ENCODE assay signal across 7 cellular contexts in the genomic region with DNA sequence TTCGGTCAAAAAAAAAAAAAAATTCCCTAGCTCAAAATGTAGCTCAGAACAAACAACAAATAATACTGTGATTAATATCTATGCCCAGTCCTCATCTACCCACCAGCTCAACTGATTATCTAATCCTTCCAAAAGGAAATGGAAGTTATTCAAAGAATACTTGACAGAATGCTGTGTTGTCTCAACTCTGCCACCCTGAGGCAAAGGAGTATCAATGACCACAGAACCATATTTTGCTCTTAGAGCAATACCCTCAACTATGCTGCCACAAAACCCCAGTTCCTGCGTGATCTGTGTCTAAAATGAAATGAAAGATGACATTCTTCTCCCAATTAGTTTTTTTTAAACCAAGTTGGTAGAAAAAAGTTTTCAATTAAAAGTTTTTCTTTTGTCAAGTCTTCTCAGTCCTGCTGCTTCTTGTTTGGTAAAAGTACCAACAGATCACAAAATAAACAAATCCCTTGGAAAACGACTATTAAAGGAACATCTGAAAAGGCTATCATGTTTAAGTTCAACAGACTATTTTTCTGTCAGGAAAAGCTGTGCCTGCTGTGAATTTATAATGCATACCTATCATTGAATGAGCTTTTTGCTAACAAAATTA. TPM values are rescaled to one million over a fixed set of nuclear protein-coding genes. Genes with fewer than 3 reads are reported as not detected.
DNase-seq lines count a peak whose midpoint lies in the region; ATAC-seq, FAIRE-seq and TF ChIP-seq lines count a peak whose summit lies in the region.

No MANE protein-coding gene starts in this region.

- H3K4me1 ChIP-seq in DND-41 (ENCODE audit: insufficient read depth, low read length) (no peaks in the 10 kb centered on the region), psoas muscle (no peaks in the 10 kb centered on the region)

- H3K36me3 ChIP-seq in DND-41 (ENCODE audit: insufficient read depth, low read length) (peaks cover 96% of the 10 kb centered on the region), psoas muscle (ENCODE audit: insufficient read depth in 1 of 2, low read depth in 1 of 2) (peaks cover 36 to 100% of the 10 kb centered on the region in 2 donors)

- no peak for FAIRE-seq in H54 (lab: Jason Lieb, UNC)

- peaks cover 35% of the 10 kb centered on the region for H3K36me3 Mint-ChIP-seq in T-helper 1 cell treated with Interleukin-12 subunit alpha and Interleukin-12 subunit beta and Interleukin-4 antibody, amounts not matched to agents 30 μg/mL and 1 μg/mL, for 36 hours (ENCODE audit: low read depth)

- intact Hi-C loops in psoas muscle (cut with DNase I): no loop called here

- no peak for DNase-seq in DND-41
- DNase-seq in HPDE6-E6E7 (ENCODE audit: extremely low spot score): peak; percentile 25
- peak; percentile 42 for DNase-seq in fibroblast of the conjunctiva (ENCODE audit: low read depth)
- DNase-seq in psoas muscle: no peak
- DNase-seq in H54 (ENCODE audit: insufficient read length, low spot score): no peak

- WGBS in psoas muscle, 3 donors: 74 to 80% (median 78%) methylated on average over 3 of the region's 3 CpGs

- peak overlapping the region; percentile 4 for H3K4me3 Mint-ChIP-seq in T-helper 1 cell treated with Interleukin-12 subunit alpha and Interleukin-12 subunit beta and Interleukin-4 antibody, amounts not matched to agents 30 μg/mL and 1 μg/mL, for 36 hours

- H3K4me3 ChIP-seq in DND-41 (ENCODE audit: low read depth in 1 of 2, low read length in 2 of 2) (no peak overlapping the region), psoas muscle (no peak overlapping the region)

- H3K9ac ChIP-seq in DND-41 (ENCODE audit: low read depth, low read length): no peak overlapping the region

- H3K27ac Mint-ChIP-seq in T-helper 1 cell treated with Interleukin-12 subunit alpha and Interleukin-12 subunit beta and Interleukin-4 antibody, amounts not matched to agents 30 μg/mL and 1 μg/mL, for 36 hours: peak overlapping the region; percentile 21

- peaks cover 17% of the 10 kb centered on the region for H3K4me1 Mint-ChIP-seq in T-helper 1 cell treated with Interleukin-12 subunit alpha and Interleukin-12 subunit beta and Interleukin-4 antibody, amounts not matched to agents 30 μg/mL and 1 μg/mL, for 36 hours (ENCODE audit: low read depth)

- H3K27ac ChIP-seq in DND-41 (ENCODE audit: low read length) (no peak overlapping the region), psoas muscle (no peak overlapping the region)

- no peak overlapping the region for H2AFZ ChIP-seq in DND-41 (ENCODE audit: low read depth, low read length)

- H3K27me3 ChIP-seq in DND-41 (ENCODE audit: insufficient read depth, low read length, poor library complexity) (no peaks in the 10 kb centered on the region), psoas muscle (ENCODE audit: insufficient read depth in 3 of 3, low read length in 2 of 3) (no peaks in the 10 kb centered on the region)

- H3K9me3 Mint-ChIP-seq in T-helper 1 cell treated with Interleukin-12 subunit alpha and Interleukin-12 subunit beta and Interleukin-4 antibody, amounts not matched to agents 30 μg/mL and 1 μg/mL, for 36 hours: no peaks in the 10 kb centered on the region

- H4K20me1 ChIP-seq in DND-41 (ENCODE audit: insufficient read depth, low read length): no peaks in the 10 kb centered on the region; the same call in 1 of the 2 replicates

- TF ChIP-seq POLR2A in H54 (IDR thresholded peaks at IDR 0.05; ENCODE audit: low read depth, low read length): no peak

- TF ChIP-seq CTCF in DND-41 (IDR thresholded peaks at IDR 0.05; ENCODE audit: borderline replicate concordance, extremely low read depth, low read length, poor library complexity, severe bottlenecking) (peak; percentile 61), psoas muscle (IDR thresholded peaks at IDR 0.05) (peak; percentile 21)

- peak; percentile 79 for ATAC-seq in DND-41 (ENCODE audit: insufficient read depth, low read depth)
- peak in 3 of 4 donors; percentile 27 to 54 (median 47) for ATAC-seq in psoas muscle
- ATAC-seq in HG02571 (IDR thresholded peaks at IDR 0.05; ENCODE audit: unreplicated experiment): no peak

- no peaks in the 10 kb centered on the region for H3K27me3 Mint-ChIP-seq in T-helper 1 cell treated with Interleukin-12 subunit alpha and Interleukin-12 subunit beta and Interleukin-4 antibody, amounts not matched to agents 30 μg/mL and 1 μg/mL, for 36 hours (ENCODE audit: low read depth)

- H3K9me3 ChIP-seq in DND-41 (ENCODE audit: insufficient read depth, low read length, severe bottlenecking) (no peaks in the 10 kb centered on the region), psoas muscle (no peaks in the 10 kb centered on the region)

- H3K4me2 ChIP-seq in DND-41 (ENCODE audit: insufficient read depth, low read length): no peak overlapping the region

- no peaks in the 10 kb centered on the region for H3K79me2 ChIP-seq in DND-41 (ENCODE audit: insufficient read depth, low read length)

RNA-seq across cellular contexts. Expression of a gene that starts 21.6 kb away (rescaled TPM):
- total RNA-seq in psoas muscle: 10 to 100 TPM; 22.8 to 33.4 (median 28.7) TPM
- polyA plus RNA-seq in psoas muscle: 10 to 100 TPM; 26.0 to 45.0 (median 38.2) TPM

RNA-seq across cellular contexts. Expression of a gene that starts 39.3 kb away (rescaled TPM):
- total RNA-seq in psoas muscle: 10 to 100 TPM in 2 of 4 donors, 1 to 10 TPM in 2; 2.0 to 27.7 (median 8.1) TPM
- 1 to 10 TPM in 2 of 3 donors, under 1 TPM in 1; 0.87 to 3.5 (median 3.0) TPM for polyA plus RNA-seq in psoas muscle

Comparison
In these comparisons a context has a peak if more than half of its experiments do, and no peak if none do; other contexts are left out.
1. DNase-seq: peak in HPDE6-E6E7 (single experiment) and fibroblast of the conjunctiva (single experiment); none in DND-41 (single experiment), psoas muscle (0 of 2) and H54 (single experiment).